In the genomic region with DNA sequence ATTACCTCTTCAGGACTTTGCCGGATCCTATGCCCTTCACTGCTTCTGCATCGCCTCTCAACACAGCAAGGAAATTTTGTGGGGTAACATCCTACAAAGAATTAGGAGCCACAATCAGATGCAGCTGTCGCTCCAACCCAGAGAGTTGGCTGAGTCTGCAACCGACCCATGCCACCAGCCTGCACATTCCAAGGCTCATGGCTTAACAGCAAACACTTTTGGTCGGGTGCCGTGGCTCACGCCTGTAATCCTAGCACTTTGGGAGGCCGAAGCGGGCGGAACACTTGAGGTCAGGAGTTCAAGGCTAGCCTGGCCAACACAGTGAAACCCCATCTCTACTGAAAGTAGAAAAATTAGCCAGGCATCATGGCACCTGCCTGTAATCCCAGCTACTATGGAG, we compare ENCODE assay signal across 24 cellular contexts.
"Had no signal": no experiment of that assay in that cellular context is flagged by ENCODE, and none has a peak within 500 bp of the region (broad histone marks: within the 10 kb centered on the region; RNA-seq: fewer than 3 reads in every experiment).

No MANE protein-coding gene starts in this region.

- H3K4me3 ChIP-seq: K562 had no signal

- H3K27me3 Mint-ChIP-seq: IgD-negative memory B cell had no signal

- H3K9me3 ChIP-seq: SK-N-SH had no signal

- DNase-seq: Kasumi-1, MM.1S, NCI-H1105, NCI-H1417, NCI-H146, NCI-H1694 treated with DMSO at 0.1 percent for 48 hours, NCI-H1930, NCI-H2081, NCI-H2107, NCI-H2171, NCI-H226, NCI-H446, NCI-H510A, NCI-H524 treated with DMSO at 0.1 percent for 48 hours, NCI-H69, NCI-H774, Right ventricle myocardium superior, RPMI8226, SIG-M5, SK-N-SH had no signal

- H3K4me3 Mint-ChIP-seq: IgD-negative memory B cell had no signal

- H3K9me2 ChIP-seq: SK-N-SH had no signal

- H3K4me2 ChIP-seq: KMS-11, SK-N-SH had no signal

- H3K9me3 Mint-ChIP-seq: IgD-negative memory B cell had no signal

- ATAC-seq: K562 had no signal

- H3K27ac ChIP-seq: HL-60, KMS-11 had no signal

- H3K9ac ChIP-seq: KMS-11, SK-N-SH had no signal

- H3K27ac Mint-ChIP-seq: IgD-negative memory B cell had no signal
